16 cellular contexts compared by ENCODE assay signal in the genomic region with DNA sequence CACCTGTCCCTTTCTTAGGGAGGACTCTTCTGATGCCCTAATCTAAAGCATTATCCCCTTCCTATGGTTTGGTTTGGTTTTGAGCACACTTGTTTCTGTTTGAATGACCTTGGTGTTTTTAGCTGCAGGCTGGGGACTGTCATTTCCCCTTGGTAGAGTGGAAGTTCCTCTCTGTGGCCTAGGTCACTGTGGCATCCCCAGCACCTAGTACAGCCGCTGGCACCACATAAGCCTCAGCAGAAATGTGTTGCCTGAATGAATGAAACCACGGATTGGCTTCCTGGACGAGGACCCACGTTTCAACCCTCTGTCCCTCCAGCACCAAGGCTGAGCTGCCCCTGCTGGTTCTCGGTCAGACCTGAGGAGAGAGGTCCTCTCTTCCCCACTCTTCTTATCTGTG.
DNase-seq lines count a peak whose midpoint lies in the region; ATAC-seq, FAIRE-seq and TF ChIP-seq lines count a peak whose summit lies in the region.
"Had no signal": no experiment of that assay in that cellular context is flagged by ENCODE, and none has a peak within 500 bp of the region (broad histone marks: within the 10 kb centered on the region; RNA-seq: fewer than 3 reads in every experiment).

No MANE protein-coding gene starts in this region.

- H3K27me3 ChIP-seq in bronchial epithelial cell (ENCODE audit: control insufficient read depth, insufficient read depth, low read length) (no peaks in the 10 kb centered on the region), psoas muscle (ENCODE audit: insufficient read depth in 3 of 3, low read length in 2 of 3) (no peaks in the 10 kb centered on the region), right cardiac atrium (ENCODE audit: control insufficient read depth, insufficient read depth) (no peaks in the 10 kb centered on the region)
- H3K27me3 ChIP-seq: testis had no signal

- H3K4me1 ChIP-seq in psoas muscle, result peaks cover 21% of the 10 kb centered on the region
- H3K4me1 ChIP-seq in right cardiac atrium (ENCODE audit: control insufficient read depth, insufficient read depth, low read length), result peaks cover 2% of the 10 kb centered on the region
- H3K4me1 ChIP-seq: testis had no signal

- H3K9me3 ChIP-seq in psoas muscle, result no peaks in the 10 kb centered on the region
- no peaks in the 10 kb centered on the region for H3K9me3 ChIP-seq in right cardiac atrium (ENCODE audit: control insufficient read depth, low read length)
- H3K9me3 ChIP-seq: SK-N-SH, testis had no signal

- DNase-seq in GDM1 (lab: John Stamatoyannopoulos, UW), result peak; percentile 62
- no peak for DNase-seq in GM19239 (ENCODE audit: insufficient read length, low spot score)
- DNase-seq in Kasumi-1 (lab: John Stamatoyannopoulos, UW), result peak; percentile 24 to 30
- DNase-seq in bronchial epithelial cell (ENCODE audit: low read depth), result no peak
- no peak for DNase-seq in iPS-NIHi7 (ENCODE audit: extremely low spot score)
- no peak for DNase-seq in endothelial cell (ENCODE audit: low spot score)
- no peak for DNase-seq in psoas muscle
- DNase-seq in right cardiac atrium, result no peak
- DNase-seq: erythroblast, H7, NCI-H1694 treated with DMSO at 0.1 percent for 48 hours, SK-N-SH, testis had no signal

- no peaks in the 10 kb centered on the region for H3K9me3 Mint-ChIP-seq in endothelial cell (ENCODE audit: unreplicated experiment)
- H3K9me3 Mint-ChIP-seq: nephron had no signal

- H3K27ac ChIP-seq in psoas muscle (no peak overlapping the region), right cardiac atrium (ENCODE audit: low read length) (no peak overlapping the region)
- H3K27ac ChIP-seq: testis had no signal

- ATAC-seq in psoas muscle (no peak), right cardiac atrium (no peak)
- ATAC-seq: Panc1 had no signal

- H3K4me3 ChIP-seq in bronchial epithelial cell (ENCODE audit: low read depth, low read length) (no peak overlapping the region), psoas muscle (no peak overlapping the region), right cardiac atrium (ENCODE audit: low read length) (no peak overlapping the region)
- H3K4me3 ChIP-seq: lung, testis had no signal

- no peak overlapping the region for H3K27ac Mint-ChIP-seq in endothelial cell (ENCODE audit: unreplicated experiment)
- H3K27ac Mint-ChIP-seq: nephron had no signal

- peaks cover 4% of the 10 kb centered on the region for H3K27me3 Mint-ChIP-seq in endothelial cell (ENCODE audit: unreplicated experiment)

- H3K4me1 Mint-ChIP-seq in endothelial cell (ENCODE audit: unreplicated experiment), result peaks cover 59% of the 10 kb centered on the region
- H3K4me1 Mint-ChIP-seq: nephron had no signal

- H3K36me3 ChIP-seq in bronchial epithelial cell (ENCODE audit: control insufficient read depth, insufficient read depth, low read length), result peaks cover 4% of the 10 kb centered on the region
- H3K36me3 ChIP-seq in psoas muscle (ENCODE audit: insufficient read depth in 1 of 2, low read depth in 1 of 2), result no peaks in the 10 kb centered on the region

- intact Hi-C loops in psoas muscle (cut with DNase I), result no loop called here
- intact Hi-C loops in right cardiac atrium (cut with DNase I), result no loop called here

- TF ChIP-seq CTCF in bronchial epithelial cell (IDR thresholded peaks at IDR 0.05; ENCODE audit: insufficient read depth, low read length, severe bottlenecking) (no peak), endothelial cell (IDR thresholded peaks at IDR 0.05; ENCODE audit: unreplicated experiment) (no peak), psoas muscle (IDR thresholded peaks at IDR 0.05) (no peak)

- H3K4me3 Mint-ChIP-seq in endothelial cell (ENCODE audit: unreplicated experiment), result no peak overlapping the region
- H3K4me3 Mint-ChIP-seq: nephron had no signal

- peaks cover 4% of the 10 kb centered on the region for H3K36me3 Mint-ChIP-seq in endothelial cell (ENCODE audit: low read depth, unreplicated experiment)

- WGBS in psoas muscle, 3 donors, result 87 to 94% (median 87%) methylated on average over 4 to 5 of the region's 5 CpGs
- 84% methylated on average over 5 of the region's 5 CpGs for WGBS in right cardiac atrium

- FAIRE-seq in GM19239 (lab: Jason Lieb, UNC), result peak; percentile 49
- FAIRE-seq in bronchial epithelial cell (lab: Jason Lieb, UNC), result peak; percentile 81

Comparison
In these comparisons a context has a peak if more than half of its experiments do, and no peak if none do; other contexts are left out.
1. DNase-seq: peak in GDM1 (single experiment) and Kasumi-1 (2 of 2); none in GM19239 (single experiment), bronchial epithelial cell (single experiment), iPS-NIHi7 (single experiment), endothelial cell (single experiment), psoas muscle (0 of 2) and right cardiac atrium (0 of 3).